In the genomic region with DNA sequence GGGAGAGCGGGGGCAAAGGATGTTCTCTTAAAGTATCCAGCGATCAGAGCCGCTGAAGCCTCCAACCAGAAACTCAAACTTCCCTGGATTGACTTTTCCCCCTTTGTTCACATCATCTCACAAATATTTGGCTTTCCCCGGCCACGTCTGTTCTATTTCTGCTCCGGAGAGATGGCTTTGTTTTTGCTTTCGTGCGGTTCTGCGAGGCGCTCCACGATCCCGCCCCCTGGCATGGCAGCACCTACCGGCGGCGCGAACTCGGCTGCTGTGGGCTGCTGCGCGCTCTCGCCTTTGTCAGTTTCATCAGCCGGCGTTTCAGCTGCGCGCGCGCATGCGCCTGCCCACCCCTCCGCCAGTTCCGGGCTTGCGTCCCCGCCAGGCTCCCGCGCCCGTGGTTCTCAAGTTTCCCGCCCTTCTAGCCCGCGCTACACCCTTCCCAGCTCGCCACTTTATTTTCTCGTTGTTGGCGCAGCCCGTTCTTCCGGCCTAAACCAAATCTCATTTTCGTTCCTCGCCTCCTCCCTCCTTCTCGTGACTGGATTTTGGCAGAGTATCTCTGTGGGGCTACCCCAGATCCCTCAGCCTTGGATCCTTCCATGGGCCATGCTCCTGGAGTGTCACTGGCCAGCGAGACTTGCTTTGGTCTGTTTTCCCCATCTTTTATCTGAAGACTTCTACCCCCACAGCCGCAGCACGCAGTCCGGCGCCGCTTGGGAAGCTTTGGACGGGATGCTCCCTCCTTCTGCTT, we compare ENCODE assay signal across 2 cellular contexts.
A peak's percentile ranks its signal among the peaks of the same experiment; 100 is the strongest.
TF ChIP-seq lines count a peak whose summit lies in the region.

No MANE protein-coding gene starts in this region.

TF ChIP-seq in HCT116, 20 proteins besides CTCF, POLR2A, EP300 and RAD21:
- TF ChIP-seq EZH2 (IDR thresholded peaks at IDR 0.05) (no peak), POLR2AphosphoS5 (IDR thresholded peaks at IDR 0.05; ENCODE audit: low read depth, low read length) (peak; percentile 91), EGR1 (IDR thresholded peaks at IDR 0.05; ENCODE audit: low read depth) (no peak), ZFX (IDR thresholded peaks at IDR 0.05) (no peak), CEBPB (IDR thresholded peaks at IDR 0.05; ENCODE audit: low read depth) (no peak), EZH2phosphoT487 (IDR thresholded peaks at IDR 0.05; ENCODE audit: borderline replicate concordance) (no peak), SP1 (IDR thresholded peaks at IDR 0.05; ENCODE audit: low read depth) (no peak), ELF1 (IDR thresholded peaks at IDR 0.05; ENCODE audit: borderline replicate concordance, low read depth) (peak; percentile 62), SRF (IDR thresholded peaks at IDR 0.05; ENCODE audit: low read depth) (no peak), CBX3 (IDR thresholded peaks at IDR 0.05; ENCODE audit: low read depth) (peak; percentile 66; the same call in 1 of the 2 replicates), JUND (IDR thresholded peaks at IDR 0.05) (no peak), YY1 (IDR thresholded peaks at IDR 0.05; ENCODE audit: extremely low read depth, insufficient replicate concordance, low read depth, low read length) (peak; percentile 33), FOSL1 (IDR thresholded peaks at IDR 0.05; ENCODE audit: low read depth) (no peak), ZNF274 (IDR thresholded peaks at IDR 0.05; ENCODE audit: low read depth, low read length) (no peak), SIN3A (IDR thresholded peaks at IDR 0.05; ENCODE audit: low read depth) (peak; percentile 52; the same call in 1 of the 2 replicates)
- TF ChIP-seq, protein P1, sequence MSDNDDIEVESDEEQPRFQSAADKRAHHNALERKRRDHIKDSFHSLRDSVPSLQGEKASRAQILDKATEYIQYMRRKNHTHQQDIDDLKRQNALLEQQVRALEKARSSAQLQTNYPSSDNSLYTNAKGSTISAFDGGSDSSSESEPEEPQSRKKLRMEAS (IDR thresholded peaks at IDR 0.05) = peak; percentile 96
- TF ChIP-seq, protein P2, sequence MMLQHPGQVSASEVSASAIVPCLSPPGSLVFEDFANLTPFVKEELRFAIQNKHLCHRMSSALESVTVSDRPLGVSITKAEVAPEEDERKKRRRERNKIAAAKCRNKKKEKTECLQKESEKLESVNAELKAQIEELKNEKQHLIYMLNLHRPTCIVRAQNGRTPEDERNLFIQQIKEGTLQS (IDR thresholded peaks at IDR 0.05) = no peak
- TF ChIP-seq, protein P3, sequence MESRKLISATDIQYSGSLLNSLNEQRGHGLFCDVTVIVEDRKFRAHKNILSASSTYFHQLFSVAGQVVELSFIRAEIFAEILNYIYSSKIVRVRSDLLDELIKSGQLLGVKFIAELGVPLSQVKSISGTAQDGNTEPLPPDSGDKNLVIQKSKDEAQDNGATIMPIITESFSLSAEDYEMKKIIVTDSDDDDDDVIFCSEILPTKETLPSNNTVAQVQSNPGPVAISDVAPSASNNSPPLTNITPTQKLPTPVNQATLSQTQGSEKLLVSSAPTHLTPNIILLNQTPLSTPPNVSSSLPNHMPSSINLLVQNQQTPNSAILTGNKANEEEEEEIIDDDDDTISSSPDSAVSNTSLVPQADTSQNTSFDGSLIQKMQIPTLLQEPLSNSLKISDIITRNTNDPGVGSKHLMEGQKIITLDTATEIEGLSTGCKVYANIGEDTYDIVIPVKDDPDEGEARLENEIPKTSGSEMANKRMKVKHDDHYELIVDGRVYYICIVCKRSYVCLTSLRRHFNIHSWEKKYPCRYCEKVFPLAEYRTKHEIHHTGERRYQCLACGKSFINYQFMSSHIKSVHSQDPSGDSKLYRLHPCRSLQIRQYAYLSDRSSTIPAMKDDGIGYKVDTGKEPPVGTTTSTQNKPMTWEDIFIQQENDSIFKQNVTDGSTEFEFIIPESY (IDR thresholded peaks at IDR 0.05; ENCODE audit: extremely low read depth, insufficient replicate concordance, low read length) = no peak

TF ChIP-seq in SK-N-SH, 30 proteins besides CTCF, POLR2A, EP300 and RAD21:
- TF ChIP-seq TEAD4 (IDR thresholded peaks at IDR 0.05; ENCODE audit: borderline replicate concordance, insufficient read depth) (no peak), RFX5 (IDR thresholded peaks at IDR 0.05; ENCODE audit: low read length) (no peak), MXI1 (IDR thresholded peaks at IDR 0.05; ENCODE audit: low read depth, low read length) (no peak), SIN3A (IDR thresholded peaks at IDR 0.05; ENCODE audit: borderline replicate concordance, low read depth, low read length) (no peak), ELF1 (IDR thresholded peaks at IDR 0.05) (no peak), FOXM1 (IDR thresholded peaks at IDR 0.05; ENCODE audit: low read depth) (no peak), TAF1 (IDR thresholded peaks at IDR 0.05; ENCODE audit: borderline replicate concordance, low read depth, low read length) (0 out of 2 replicates have a peak, but pooled peaks have one; percentile 22), YY1 (IDR thresholded peaks at IDR 0.05; ENCODE audit: low read depth) (no peak), JUND (IDR thresholded peaks at IDR 0.05) (no peak), GABPA (IDR thresholded peaks at IDR 0.05; ENCODE audit: low read depth) (no peak), POLR2AphosphoS5 (IDR thresholded peaks at IDR 0.05; ENCODE audit: low read depth, low read length) (no peak), NRF1 (IDR thresholded peaks at IDR 0.05; ENCODE audit: low read depth, low read length) (peak; percentile 91), SMC3 (IDR thresholded peaks at IDR 0.05; ENCODE audit: low read depth, low read length) (no peak), NFIC (IDR thresholded peaks at IDR 0.05; ENCODE audit: borderline replicate concordance) (no peak)
- TF ChIP-seq, protein P4, sequence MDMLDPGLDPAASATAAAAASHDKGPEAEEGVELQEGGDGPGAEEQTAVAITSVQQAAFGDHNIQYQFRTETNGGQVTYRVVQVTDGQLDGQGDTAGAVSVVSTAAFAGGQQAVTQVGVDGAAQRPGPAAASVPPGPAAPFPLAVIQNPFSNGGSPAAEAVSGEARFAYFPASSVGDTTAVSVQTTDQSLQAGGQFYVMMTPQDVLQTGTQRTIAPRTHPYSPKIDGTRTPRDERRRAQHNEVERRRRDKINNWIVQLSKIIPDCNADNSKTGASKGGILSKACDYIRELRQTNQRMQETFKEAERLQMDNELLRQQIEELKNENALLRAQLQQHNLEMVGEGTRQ (IDR thresholded peaks at IDR 0.05; ENCODE audit: borderline replicate concordance, low read depth, low read length) = no peak
- TF ChIP-seq, protein P3 (IDR thresholded peaks at IDR 0.05; ENCODE audit: borderline replicate concordance, low read depth) = no peak
- TF ChIP-seq, protein P5, sequence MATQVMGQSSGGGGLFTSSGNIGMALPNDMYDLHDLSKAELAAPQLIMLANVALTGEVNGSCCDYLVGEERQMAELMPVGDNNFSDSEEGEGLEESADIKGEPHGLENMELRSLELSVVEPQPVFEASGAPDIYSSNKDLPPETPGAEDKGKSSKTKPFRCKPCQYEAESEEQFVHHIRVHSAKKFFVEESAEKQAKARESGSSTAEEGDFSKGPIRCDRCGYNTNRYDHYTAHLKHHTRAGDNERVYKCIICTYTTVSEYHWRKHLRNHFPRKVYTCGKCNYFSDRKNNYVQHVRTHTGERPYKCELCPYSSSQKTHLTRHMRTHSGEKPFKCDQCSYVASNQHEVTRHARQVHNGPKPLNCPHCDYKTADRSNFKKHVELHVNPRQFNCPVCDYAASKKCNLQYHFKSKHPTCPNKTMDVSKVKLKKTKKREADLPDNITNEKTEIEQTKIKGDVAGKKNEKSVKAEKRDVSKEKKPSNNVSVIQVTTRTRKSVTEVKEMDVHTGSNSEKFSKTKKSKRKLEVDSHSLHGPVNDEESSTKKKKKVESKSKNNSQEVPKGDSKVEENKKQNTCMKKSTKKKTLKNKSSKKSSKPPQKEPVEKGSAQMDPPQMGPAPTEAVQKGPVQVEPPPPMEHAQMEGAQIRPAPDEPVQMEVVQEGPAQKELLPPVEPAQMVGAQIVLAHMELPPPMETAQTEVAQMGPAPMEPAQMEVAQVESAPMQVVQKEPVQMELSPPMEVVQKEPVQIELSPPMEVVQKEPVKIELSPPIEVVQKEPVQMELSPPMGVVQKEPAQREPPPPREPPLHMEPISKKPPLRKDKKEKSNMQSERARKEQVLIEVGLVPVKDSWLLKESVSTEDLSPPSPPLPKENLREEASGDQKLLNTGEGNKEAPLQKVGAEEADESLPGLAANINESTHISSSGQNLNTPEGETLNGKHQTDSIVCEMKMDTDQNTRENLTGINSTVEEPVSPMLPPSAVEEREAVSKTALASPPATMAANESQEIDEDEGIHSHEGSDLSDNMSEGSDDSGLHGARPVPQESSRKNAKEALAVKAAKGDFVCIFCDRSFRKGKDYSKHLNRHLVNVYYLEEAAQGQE (IDR thresholded peaks at IDR 0.05; ENCODE audit: low read depth, low read length) = no peak
- TF ChIP-seq, protein P1 (IDR thresholded peaks at IDR 0.05; ENCODE audit: low read depth) = peak; percentile 63
- TF ChIP-seq, protein P6, sequence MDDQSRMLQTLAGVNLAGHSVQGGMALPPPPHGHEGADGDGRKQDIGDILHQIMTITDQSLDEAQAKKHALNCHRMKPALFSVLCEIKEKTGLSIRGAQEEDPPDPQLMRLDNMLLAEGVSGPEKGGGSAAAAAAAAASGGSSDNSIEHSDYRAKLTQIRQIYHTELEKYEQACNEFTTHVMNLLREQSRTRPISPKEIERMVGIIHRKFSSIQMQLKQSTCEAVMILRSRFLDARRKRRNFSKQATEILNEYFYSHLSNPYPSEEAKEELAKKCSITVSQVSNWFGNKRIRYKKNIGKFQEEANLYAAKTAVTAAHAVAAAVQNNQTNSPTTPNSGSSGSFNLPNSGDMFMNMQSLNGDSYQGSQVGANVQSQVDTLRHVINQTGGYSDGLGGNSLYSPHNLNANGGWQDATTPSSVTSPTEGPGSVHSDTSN (IDR thresholded peaks at IDR 0.05) = peak; percentile 34; the same call in 1 of the 2 replicates
